13 cellular contexts compared by ENCODE assay signal in genomic region chr2:221103930-221104329, GRCh38.
DNase-seq lines count a peak whose midpoint lies in the region; ATAC-seq and TF ChIP-seq lines count a peak whose summit lies in the region.
"Had no signal": no experiment of that assay in that cellular context is flagged by ENCODE, and none has a peak within 500 bp of the region (broad histone marks: within the 10 kb centered on the region; RNA-seq: fewer than 3 reads in every experiment).

No MANE protein-coding gene starts in this region.

- no peaks in the 10 kb centered on the region for H3K79me2 ChIP-seq in osteoblast (ENCODE audit: insufficient read depth, low read length)

- TF ChIP-seq CTCF in osteoblast (IDR thresholded peaks at IDR 0.05; ENCODE audit: extremely low read depth, low read depth, low read length), result no peak

- H3K9me3 ChIP-seq in osteoblast (ENCODE audit: low read depth, low read length), result no peaks in the 10 kb centered on the region
- H3K9me3 ChIP-seq in aorta (ENCODE audit: control insufficient read depth, low read length), result no peaks in the 10 kb centered on the region
- H3K9me3 ChIP-seq: colonic mucosa, mucosa of descending colon had no signal

- WGBS in aorta, 2 donors, result 38 to 41% methylated on average over 5 of the region's 5 CpGs

- H3K27me3 ChIP-seq in osteoblast (ENCODE audit: insufficient read depth, low read length) (no peaks in the 10 kb centered on the region), aorta (ENCODE audit: control insufficient read depth in 1 of 2, insufficient read depth in 2 of 2, low read length in 1 of 2) (no peaks in the 10 kb centered on the region)
- H3K27me3 ChIP-seq: colonic mucosa had no signal

- H3K4me1 ChIP-seq in osteoblast (ENCODE audit: insufficient read depth, low read length) (no peaks in the 10 kb centered on the region), aorta (ENCODE audit: control insufficient read depth in 1 of 2, insufficient read depth in 2 of 2, low read length in 2 of 2) (no peaks in the 10 kb centered on the region)
- H3K4me1 ChIP-seq: colonic mucosa had no signal

- no peaks in the 10 kb centered on the region for H4K20me1 ChIP-seq in osteoblast (ENCODE audit: insufficient read depth, low read length)

- H3K27ac ChIP-seq in osteoblast (ENCODE audit: low read depth, low read length), result no peak overlapping the region
- H3K27ac ChIP-seq in aorta (ENCODE audit: low read depth in 1 of 2, low read length in 2 of 2), result peak overlapping the region in 1 of 2 donors; percentile 22
- H3K27ac ChIP-seq: colonic mucosa had no signal

- DNase-seq in Right ventricle myocardium inferior (ENCODE audit: missing footprints) (no peak), cardiac septum (ENCODE audit: low spot score) (no peak), Right ventricle myocardium superior (peak; percentile 39), osteoblast (ENCODE audit: insufficient read length, low spot score, missing footprints) (no peak), aorta (peak in 1 of 2 donors; percentile 46), NCI-H1930 (lab: John Stamatoyannopoulos, UW) (no peak), occipital lobe (lab: John Stamatoyannopoulos, UW) (no peak)
- DNase-seq: activated CD4-positive, CD25-positive, alpha-beta regulatory T cell treated with anti-CD3 and anti-CD28 coated beads, Interleukin-2, amount 50 U/mL, for 72 hours; activated naive CD8-positive, alpha-beta T cell treated with anti-CD3 and anti-CD28 coated beads, Interleukin-2, amount 50 U/mL, for 24 hours; MV-4-11 had no signal

- peak overlapping the region; percentile 66 for H2AFZ ChIP-seq in osteoblast (ENCODE audit: low read length)

- no peak overlapping the region for H3K4me3 ChIP-seq in osteoblast (ENCODE audit: insufficient read depth, low read length)
- no peak overlapping the region for H3K4me3 ChIP-seq in aorta (ENCODE audit: low read length in 2 of 2)
- H3K4me3 ChIP-seq: colonic mucosa, mucosa of descending colon had no signal

- intact Hi-C loops in Right ventricle myocardium inferior (cut with DNase I) (loop anchor here (1.0 kb wide), 1 partner anchor 468 kb away; the partner anchor contains the start of gene EPHA4), cardiac septum (cut with DNase I) (loop anchor here (1.0 to 5.0 kb wide), 4 partner anchors 31 to 469 kb away; partner anchors contain the start of gene EPHA4), Right ventricle myocardium superior (cut with DNase I) (loop anchor here (10.0 kb wide), 1 partner anchor 471 kb away; the partner anchor contains the start of gene EPHA4), aorta (cut with DNase I) (loop anchor here in 1 of 2 donors (5.0 to 10.0 kb wide), 2 partner anchors 121 to 468 kb away; partner anchors contain the start of gene EPHA4)

- H3K36me3 ChIP-seq in osteoblast (ENCODE audit: insufficient read depth, low read length) (no peaks in the 10 kb centered on the region), aorta (ENCODE audit: control insufficient read depth in 1 of 2, insufficient read depth in 2 of 2, low read length in 1 of 2) (no peaks in the 10 kb centered on the region)
- H3K36me3 ChIP-seq: colonic mucosa had no signal

- ATAC-seq in Right ventricle myocardium inferior (peak; percentile 14), Right ventricle myocardium superior (ENCODE audit: poor library complexity) (peak; percentile 33), aorta (ENCODE audit: low FRiP score) (peak; percentile 66), GM21786 (IDR thresholded peaks at IDR 0.05; ENCODE audit: unreplicated experiment) (no peak)
- ATAC-seq: activated naive CD8-positive, alpha-beta T cell treated with anti-CD3 and anti-CD28 coated beads, Interleukin-2, amount 50 U/mL, for 24 hours had no signal

- H3K4me2 ChIP-seq in osteoblast (ENCODE audit: insufficient read depth, low read length), result no peak overlapping the region
